29 cellular contexts compared by ENCODE assay signal in the genomic region with DNA sequence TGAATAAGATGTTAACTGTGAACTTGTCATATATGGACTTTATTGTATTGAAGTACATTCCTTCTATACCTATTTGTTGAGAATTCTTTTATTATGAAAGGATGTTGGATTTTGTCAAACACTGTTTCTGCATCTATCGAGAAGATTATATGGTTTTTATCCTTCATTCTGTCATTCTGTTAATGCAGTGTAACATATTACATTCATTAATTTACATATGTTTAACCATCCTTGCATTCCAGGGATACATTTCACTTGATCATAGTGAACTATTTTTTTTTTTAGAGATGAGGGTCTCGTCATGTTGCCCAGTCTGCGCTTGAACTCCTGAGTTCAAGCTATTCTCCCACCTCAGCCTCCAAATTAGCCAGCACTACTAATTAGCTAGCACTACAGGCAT.
"Had no signal": no experiment of that assay in that cellular context is flagged by ENCODE, and none has a peak within 500 bp of the region (broad histone marks: within the 10 kb centered on the region; RNA-seq: fewer than 3 reads in every experiment).

No MANE protein-coding gene starts in this region.

- H3K36me3 ChIP-seq: brain microvascular endothelial cell, SJCRH30, WERI-Rb-1 had no signal

- H3K4me3 Mint-ChIP-seq: activated CD4-positive, alpha-beta T cell treated with anti-CD3 and anti-CD28 coated beads, Interleukin-2, amount 10 ng/mL, durations not matched to agents 7 days and 5 days; activated naive CD4-positive, alpha-beta T cell treated with anti-CD3 and anti-CD28 coated beads for 36 hours; activated T-cell treated with anti-CD3 and anti-CD28 coated beads, Interleukin-2, amount 50 U/mL, for 4 hours; activated T-helper 1 cell treated with anti-CD3 and anti-CD28 coated beads, Interleukin-12 subunit alpha, Interleukin-12 subunit beta, Interleukin-2, Interleukin-4 antibody, amounts not matched to agents 30 ng/mL and 10 ng/mL and 1 ng/mL, durations not matched to agents 14 hours and 24 hours and 36 hours had no signal

- ATAC-seq: activated naive CD4-positive, alpha-beta T cell treated with anti-CD3 and anti-CD28 coated beads, Interleukin-2, amount 50 U/mL, for 72 hours; activated T-cell treated with anti-CD3 and anti-CD28 coated beads, Interleukin-2, amount 50 U/mL, for 4 hours; Panc1 had no signal

- DNase-seq: activated CD4-positive, alpha-beta T cell treated with anti-CD3 and anti-CD28 coated beads for 1 hour; activated CD4-positive, alpha-beta T cell treated with anti-CD3 and anti-CD28 coated beads, Interleukin-2, amount 10 ng/mL, durations not matched to agents 7 days and 5 days; activated CD4-positive, alpha-beta T cell treated with anti-CD3 and anti-CD28 coated beads, Interleukin-2, amount 50 U/mL, for 48 hours; activated CD4-positive, CD25-positive, alpha-beta regulatory T cell; activated CD8-positive, alpha-beta memory T cell treated with anti-CD3 and anti-CD28 coated beads, Interleukin-2, amount 50 U/mL, for 4 hours; activated gamma-delta T cell treated with Interleukin-2 at 50 U/mL for 16 hours; activated naive CD4-positive, alpha-beta T cell treated with anti-CD3 and anti-CD28 coated beads for 36 hours; activated T-cell treated with anti-CD3 and anti-CD28 coated beads for 4 hours; activated T-cell treated with anti-CD3 and anti-CD28 coated beads, Interleukin-2, amount 50 U/mL, for 4 hours; anterior cingulate cortex; brain microvascular endothelial cell; central memory CD4-positive, alpha-beta T cell; Karpas-422; KBM-7; NCI-H1048; NCI-H1105 treated with DMSO at 0.1 percent for 48 hours; NCI-H1436; NCI-H1694 treated with DMSO at 0.1 percent for 48 hours; NCI-H2029; NCI-H345; NCI-H524 treated with DMSO at 0.1 percent for 48 hours; SHP77; SJCRH30; T1000; WERI-Rb-1 had no signal

- H3K4me3 ChIP-seq: SJCRH30, SK-N-MC had no signal

- H3K27me3 ChIP-seq: brain microvascular endothelial cell, SJCRH30 had no signal

- H3K4me1 ChIP-seq: SJCRH30 had no signal

- H3K27ac ChIP-seq: SJCRH30, SK-N-MC, WERI-Rb-1 had no signal

- H3K27ac Mint-ChIP-seq: activated CD4-positive, alpha-beta T cell treated with anti-CD3 and anti-CD28 coated beads, Interleukin-2, amount 10 ng/mL, durations not matched to agents 7 days and 5 days; activated naive CD4-positive, alpha-beta T cell treated with anti-CD3 and anti-CD28 coated beads for 36 hours; activated naive CD4-positive, alpha-beta T cell treated with anti-CD3 and anti-CD28 coated beads, Interleukin-2, amount 50 U/mL, for 72 hours; activated T-helper 1 cell treated with anti-CD3 and anti-CD28 coated beads, Interleukin-12 subunit alpha, Interleukin-12 subunit beta, Interleukin-2, Interleukin-4 antibody, amounts not matched to agents 30 ng/mL and 10 ng/mL and 1 ng/mL, durations not matched to agents 14 hours and 24 hours and 36 hours had no signal
